Comparison of ENCODE assay signal across 18 cellular contexts in the genomic region with DNA sequence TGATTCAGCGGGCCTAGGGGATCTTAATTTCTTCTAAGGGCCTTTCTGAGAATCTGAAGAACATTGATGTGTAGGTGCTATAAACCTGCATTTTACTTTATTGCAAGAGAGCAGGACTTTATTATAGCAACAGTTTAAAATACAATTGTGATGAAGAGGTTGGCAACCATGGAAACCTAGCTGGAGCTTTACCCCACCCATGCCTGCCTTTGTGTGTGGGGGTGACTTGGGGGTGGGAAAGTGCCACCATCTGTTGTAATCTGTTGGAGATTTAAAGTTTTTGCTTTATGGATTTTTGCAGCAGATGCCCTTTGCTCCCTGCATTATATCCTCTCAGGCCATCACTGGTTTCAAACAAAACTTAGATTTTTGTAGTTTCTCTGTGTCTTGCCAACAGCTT.
DNase-seq lines count a peak whose midpoint lies in the region.
"Had no signal": no experiment of that assay in that cellular context is flagged by ENCODE, and none has a peak within 500 bp of the region (broad histone marks: within the 10 kb centered on the region; RNA-seq: fewer than 3 reads in every experiment).

No MANE protein-coding gene starts in this region.

- H3K4me3 ChIP-seq in Karpas-422 (ENCODE audit: low read length), result no peak overlapping the region

- H3K79me2 ChIP-seq in Karpas-422 (ENCODE audit: low read length), result peaks cover 100% of the 10 kb centered on the region

- no peaks in the 10 kb centered on the region for H3K9me2 ChIP-seq in Karpas-422 (replicated peaks; ENCODE audit: insufficient read depth, low read length)

- no peaks in the 10 kb centered on the region for H4K20me1 ChIP-seq in Karpas-422 (ENCODE audit: insufficient read depth, low read depth, low read length)

- no peaks in the 10 kb centered on the region for H3K9me3 ChIP-seq in Karpas-422 (ENCODE audit: low read length)

- no peak overlapping the region for H3K4me2 ChIP-seq in Karpas-422 (ENCODE audit: low read depth, low read length, poor library complexity, severe bottlenecking)

- H3K9ac ChIP-seq in Karpas-422 (ENCODE audit: low read length), result no peak overlapping the region

- peaks cover 36% of the 10 kb centered on the region for H3K4me1 ChIP-seq in Karpas-422 (ENCODE audit: low read length)

- intact Hi-C loops in head of caudate nucleus (cut with DNase I), result no loop called here

- H3K27me3 ChIP-seq in Karpas-422 (ENCODE audit: low read length), result no peaks in the 10 kb centered on the region

- 0 out of 2 replicates have a peak overlapping the region, but pooled peaks have one; percentile 9 for H3K27ac ChIP-seq in Karpas-422 (ENCODE audit: low read length)
- H3K27ac ChIP-seq: C4-2B had no signal

- peaks cover 14% of the 10 kb centered on the region; the same call in 1 of the 2 replicates for H3K36me3 ChIP-seq in Karpas-422 (ENCODE audit: insufficient read depth, low read length)

- DNase-seq in Karpas-422 (no peak), NCI-H69 (lab: John Stamatoyannopoulos, UW) (peak; percentile 71), head of caudate nucleus (peak in 37 of 42 donors; percentile 18 to 84 (median 59)), putamen (ENCODE audit: low spot score) (peak; percentile 70), COR-L47 (lab: John Stamatoyannopoulos, UW) (no peak), DMS53 treated with DMSO at 0.1 percent for 48 hours (lab: John Stamatoyannopoulos, UW; ENCODE audit: unreplicated experiment) (no peak), D341Med (ENCODE audit: low spot score) (no peak)
- DNase-seq in effector CD4-positive, alpha-beta T cell, result no peak
- DNase-seq: ACHN; DMS153; GF-D8; NCI-H1105; NCI-H2081; NCI-H345; NCI-H526 treated with DMSO at 0.1 percent for 48 hours; NK-92 treated with Interleukin-12 subunit alpha and Interleukin-12 subunit beta, amount 100 ng/mL, for 24 hours; Right ventricle myocardium superior had no signal

- no peak overlapping the region for H2AFZ ChIP-seq in Karpas-422 (ENCODE audit: low read length)

Comparison
In these comparisons a context has a peak if more than half of its experiments do, and no peak if none do; other contexts are left out.
1. DNase-seq: peak in NCI-H69 (single experiment), head of caudate nucleus (37 of 42) and putamen (single experiment); none in Karpas-422 (single experiment), COR-L47 (single experiment), effector CD4-positive, alpha-beta T cell (single experiment), DMS53 treated with DMSO at 0.1 percent for 48 hours (single experiment) and D341Med (single experiment).